Comparison of ENCODE assay signal across 33 cellular contexts in the genomic region with DNA sequence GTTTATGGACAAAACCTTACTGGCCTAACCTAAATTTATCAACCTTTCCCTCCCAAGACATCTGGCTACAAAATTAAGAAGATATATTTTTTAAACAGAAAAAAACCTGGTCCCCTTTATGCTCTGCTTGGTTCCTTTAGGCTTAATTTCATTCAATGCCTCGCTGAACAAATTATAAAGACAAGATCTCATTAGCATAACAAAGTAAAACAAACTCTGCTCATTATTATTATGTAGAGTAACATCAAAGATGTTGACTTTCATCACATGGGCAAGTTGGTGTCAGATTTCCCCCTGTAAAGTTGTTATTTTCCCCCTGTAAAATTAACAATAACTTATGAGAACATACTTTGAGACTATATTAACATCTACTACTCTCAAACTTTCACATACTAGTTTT. TPM values are rescaled to one million over a fixed set of nuclear protein-coding genes. Genes with fewer than 3 reads are reported as not detected.
DNase-seq lines count a peak whose midpoint lies in the region; ATAC-seq and TF ChIP-seq lines count a peak whose summit lies in the region.
"Had no signal": no experiment of that assay in that cellular context is flagged by ENCODE, and none has a peak within 500 bp of the region (broad histone marks: within the 10 kb centered on the region; RNA-seq: fewer than 3 reads in every experiment).

No MANE protein-coding gene starts in this region.

- no peak for TF ChIP-seq CTCF in SK-N-SH (IDR thresholded peaks at IDR 0.05)
- TF ChIP-seq CTCF in smooth muscle cell (IDR thresholded peaks at IDR 0.05; ENCODE audit: borderline replicate concordance, insufficient read depth, poor library complexity, severe bottlenecking), result no peak

- TF ChIP-seq RAD21 in SK-N-SH (IDR thresholded peaks at IDR 0.05; ENCODE audit: low read length), result no peak

- H3K27me3 Mint-ChIP-seq in activated T-cell treated with anti-CD3 and anti-CD28 coated beads, Interleukin-2, amount 50 U/mL, for 72 hours (ENCODE audit: low read depth), result no peaks in the 10 kb centered on the region
- no peaks in the 10 kb centered on the region for H3K27me3 Mint-ChIP-seq in activated T-cell treated with anti-CD3 and anti-CD28 coated beads, Interleukin-2, amount 50 U/mL, for 4 hours (ENCODE audit: low read depth)
- H3K27me3 Mint-ChIP-seq: activated naive CD8-positive, alpha-beta T cell; CD4-positive, alpha-beta memory T cell had no signal

- H3K4me1 ChIP-seq in iPS-18a (ENCODE audit: control insufficient read depth, low read depth, low read length) (peaks cover 47% of the 10 kb centered on the region), SK-N-SH (ENCODE audit: control insufficient read depth in 1 of 2, insufficient read depth in 2 of 2, low read depth in 1 of 2, low read length in 1 of 2) (no peaks in the 10 kb centered on the region; a peak in 1 of 4 replicates), smooth muscle cell (ENCODE audit: low read depth) (no peaks in the 10 kb centered on the region)
- H3K4me1 ChIP-seq: A549, colonic mucosa, testis had no signal

- peak overlapping the region; percentile 42 for H3K4me3 ChIP-seq in iPS-18a (ENCODE audit: low read length)
- H3K4me3 ChIP-seq in SK-N-SH (ENCODE audit: low read depth in 2 of 2, low read length in 1 of 2), result no peak overlapping the region
- no peak overlapping the region for H3K4me3 ChIP-seq in smooth muscle cell
- H3K4me3 ChIP-seq: A549, colonic mucosa, HAP-1, skin epidermis, testis had no signal

- H3K4me2 ChIP-seq in SK-N-SH (no peak overlapping the region), smooth muscle cell (no peak overlapping the region)
- H3K4me2 ChIP-seq: A549 had no signal

- H3F3A ChIP-seq in SK-N-SH (replicated peaks; ENCODE audit: insufficient read depth), result peaks cover 22% of the 10 kb centered on the region
- H3F3A ChIP-seq in smooth muscle cell (ENCODE audit: low read depth), result no peaks in the 10 kb centered on the region

- peaks cover 100% of the 10 kb centered on the region for H3K79me2 ChIP-seq in SK-N-SH (ENCODE audit: insufficient read depth)
- H3K79me2 ChIP-seq in smooth muscle cell (ENCODE audit: low read depth), result peaks cover 92% of the 10 kb centered on the region

- no peaks in the 10 kb centered on the region for H3K9me3 ChIP-seq in iPS-18a (ENCODE audit: control insufficient read depth, low read depth, low read length)
- peaks cover 18% of the 10 kb centered on the region; the same call in 1 of the 2 replicates for H3K9me3 ChIP-seq in SK-N-SH
- H3K9me3 ChIP-seq in smooth muscle cell (replicated peaks; ENCODE audit: low read depth), result no peaks in the 10 kb centered on the region
- H3K9me3 ChIP-seq: colonic mucosa, HAP-1, testis had no signal

- H3K36me3 Mint-ChIP-seq in activated T-cell treated with anti-CD3 and anti-CD28 coated beads, Interleukin-2, amount 50 U/mL, for 72 hours (ENCODE audit: insufficient read depth in 2 of 2), result peaks cover 11 to 30% of the 10 kb centered on the region in 2 donors
- H3K36me3 Mint-ChIP-seq in activated T-cell treated with anti-CD3 and anti-CD28 coated beads, Interleukin-2, amount 50 U/mL, for 4 hours (ENCODE audit: insufficient read depth), result peaks cover 23% of the 10 kb centered on the region

- peaks cover 0 to 10% of the 10 kb centered on the region in 2 donors for H3K9me3 Mint-ChIP-seq in activated T-cell treated with anti-CD3 and anti-CD28 coated beads, Interleukin-2, amount 50 U/mL, for 72 hours
- peaks cover 15% of the 10 kb centered on the region for H3K9me3 Mint-ChIP-seq in activated T-cell treated with anti-CD3 and anti-CD28 coated beads, Interleukin-2, amount 50 U/mL, for 4 hours

- no peak overlapping the region for H3K4me3 Mint-ChIP-seq in activated T-cell treated with anti-CD3 and anti-CD28 coated beads, Interleukin-2, amount 50 U/mL, for 72 hours
- no peak overlapping the region for H3K4me3 Mint-ChIP-seq in activated T-cell treated with anti-CD3 and anti-CD28 coated beads, Interleukin-2, amount 50 U/mL, for 4 hours
- H3K4me3 Mint-ChIP-seq: activated CD8-positive, alpha-beta T cell treated with anti-CD3 and anti-CD28 coated beads, Interleukin-2, amount 10 ng/mL, durations not matched to agents 7 days and 5 days; activated naive CD8-positive, alpha-beta T cell; CD4-positive, alpha-beta memory T cell had no signal

- CTCF ChIA-PET in SK-N-SH (lab: Yijun Ruan, JAX), result no interaction called here

- no peak for TF ChIP-seq EP300 in SK-N-SH (IDR thresholded peaks at IDR 0.05; ENCODE audit: borderline replicate concordance in 1 of 2, low read depth in 1 of 2, low read length in 1 of 2)

- H3K36me3 ChIP-seq in iPS-18a (ENCODE audit: control insufficient read depth, low read depth, low read length), result peaks cover 3% of the 10 kb centered on the region
- H3K36me3 ChIP-seq in SK-N-SH (replicated peaks in 1 of 2; ENCODE audit: control insufficient read depth in 1 of 2, insufficient read depth in 2 of 2, low read length in 1 of 2), result peaks cover 0 to 46% of the 10 kb centered on the region in 2 experiments
- no peaks in the 10 kb centered on the region for H3K36me3 ChIP-seq in smooth muscle cell (ENCODE audit: low read depth)
- H3K36me3 ChIP-seq: colonic mucosa, HAP-1 had no signal

- DNase-seq in activated T-cell treated with anti-CD3 and anti-CD28 coated beads, Interleukin-2, amount 50 U/mL, for 72 hours, result no peak
- no peak for DNase-seq in activated T-cell treated with anti-CD3 and anti-CD28 coated beads, Interleukin-2, amount 50 U/mL, for 4 hours
- peak; percentile 55 for DNase-seq in NCI-H69 (lab: John Stamatoyannopoulos, UW)
- no peak for DNase-seq in SK-N-SH
- no peak for DNase-seq in NCI-H1694 (lab: John Stamatoyannopoulos, UW)
- no peak for DNase-seq in smooth muscle cell (lab: John Stamatoyannopoulos, UW; ENCODE audit: unreplicated experiment)
- DNase-seq: activated CD4-positive, alpha-beta T cell treated with anti-CD3 and anti-CD28 coated beads for 1 hour; activated CD8-positive, alpha-beta T cell treated with anti-CD3 and anti-CD28 coated beads, Interleukin-2, amount 10 ng/mL, durations not matched to agents 7 days and 5 days; AML-193; CD4-positive, alpha-beta memory T cell; colonic mucosa; effector CD4-positive, alpha-beta T cell; hippocampal formation; left colon; mesenchymal stem cell; MM.1S; NCI-H1436; NCI-H2081 treated with DMSO at 0.1 percent for 48 hours; NCI-H446; NK-92 treated with Interleukin-12 subunit alpha and Interleukin-12 subunit beta, amount 100 ng/mL, for 24 hours; PC-3; stimulated activated naive CD4-positive, alpha-beta T cell treated with Interleukin-2 at 50 U/mL for 16 hours; T-helper 2 cell; testis had no signal

- H4K20me1 ChIP-seq in SK-N-SH (ENCODE audit: insufficient read depth), result peaks cover 87% of the 10 kb centered on the region
- H4K20me1 ChIP-seq in smooth muscle cell (ENCODE audit: low read depth), result peaks cover 41% of the 10 kb centered on the region

- no peak overlapping the region for H3K9ac ChIP-seq in iPS-18a (ENCODE audit: low read length)
- no peak overlapping the region for H3K9ac ChIP-seq in SK-N-SH
- no peak overlapping the region for H3K9ac ChIP-seq in smooth muscle cell (ENCODE audit: low read depth)

- H3K9me2 ChIP-seq in SK-N-SH, result no peaks in the 10 kb centered on the region

- POLR2A ChIA-PET in SK-N-SH (lab: Yijun Ruan, JAX), result no interaction called here

- H3K27me3 ChIP-seq in iPS-18a (ENCODE audit: control insufficient read depth, insufficient read depth, low read length) (no peaks in the 10 kb centered on the region), SK-N-SH (ENCODE audit: insufficient read depth) (no peaks in the 10 kb centered on the region), smooth muscle cell (ENCODE audit: low read depth) (no peaks in the 10 kb centered on the region)
- H3K27me3 ChIP-seq: colonic mucosa, testis had no signal

- H3K27ac ChIP-seq in iPS-18a (ENCODE audit: low read length), result peak overlapping the region; percentile 47
- no peak overlapping the region for H3K27ac ChIP-seq in SK-N-SH (ENCODE audit: low read depth in 2 of 2, low read length in 1 of 2)
- no peak overlapping the region for H3K27ac ChIP-seq in smooth muscle cell (ENCODE audit: low read depth)
- H3K27ac ChIP-seq: A549, colonic mucosa, HL-60, skin epidermis, testis had no signal

- H3K27ac Mint-ChIP-seq in activated T-cell treated with anti-CD3 and anti-CD28 coated beads, Interleukin-2, amount 50 U/mL, for 72 hours, result peak overlapping the region; percentile 75
- H3K27ac Mint-ChIP-seq: activated CD8-positive, alpha-beta T cell treated with anti-CD3 and anti-CD28 coated beads, Interleukin-2, amount 10 ng/mL, durations not matched to agents 7 days and 5 days; activated naive CD8-positive, alpha-beta T cell; activated T-helper 2 cell treated with anti-CD3 and anti-CD28 coated beads, Interferon-gamma antibody, Interleukin-2, Interleukin-4, amounts not matched to agents 10 μg/mL and 5 μg/mL and 100 μg/mL, durations not matched to agents 14 hours and 24 hours and 36 hours; CD4-positive, alpha-beta memory T cell had no signal

- ATAC-seq in activated T-cell treated with anti-CD3 and anti-CD28 coated beads, Interleukin-2, amount 50 U/mL, for 72 hours (replicated peaks in 1 of 2), result no peak
- ATAC-seq in activated T-cell treated with anti-CD3 and anti-CD28 coated beads, Interleukin-2, amount 50 U/mL, for 4 hours, result no peak
- no peak for ATAC-seq in HG02852 (IDR thresholded peaks at IDR 0.05; ENCODE audit: unreplicated experiment)
- ATAC-seq: A549; activated CD8-positive, alpha-beta T cell treated with anti-CD3 and anti-CD28 coated beads, Interleukin-2, amount 10 ng/mL, durations not matched to agents 7 days and 5 days; HepG2; left colon; PC-3 had no signal

- H3K4me1 Mint-ChIP-seq in activated T-cell treated with anti-CD3 and anti-CD28 coated beads, Interleukin-2, amount 50 U/mL, for 72 hours (ENCODE audit: low read depth), result peaks cover 24% of the 10 kb centered on the region
- peaks cover 36% of the 10 kb centered on the region for H3K4me1 Mint-ChIP-seq in activated T-cell treated with anti-CD3 and anti-CD28 coated beads, Interleukin-2, amount 50 U/mL, for 4 hours (ENCODE audit: low read depth)

- WGBS in SK-N-SH (ENCODE audit: low lambda C conversion rate), result 100% methylated on average over 1 of the region's 1 CpG
- WGBS in smooth muscle cell (ENCODE audit: low lambda C conversion rate), result 45% methylated on average over 1 of the region's 1 CpG

- H2AFZ ChIP-seq in SK-N-SH (ENCODE audit: low read depth), result no peak overlapping the region
- no peak overlapping the region for H2AFZ ChIP-seq in smooth muscle cell (ENCODE audit: low read depth)

TF ChIP-seq in SK-N-SH, 30 proteins besides CTCF, POLR2A, EP300 and RAD21 (continues in another document):
- TF ChIP-seq TEAD4 (IDR thresholded peaks at IDR 0.05; ENCODE audit: borderline replicate concordance, insufficient read depth) (no peak), EZH2phosphoT487 (IDR thresholded peaks at IDR 0.05; ENCODE audit: borderline replicate concordance, low read depth) (no peak), FOSL2 (IDR thresholded peaks at IDR 0.05; ENCODE audit: borderline replicate concordance, low read depth) (no peak)

RNA-seq across cellular contexts. Expression of a gene that starts 11.0 kb away (rescaled TPM):
- total RNA-seq in activated T-cell treated with anti-CD3 and anti-CD28 coated beads, Interleukin-2, amount 50 U/mL, for 72 hours, result 10 to 100 TPM; 59.2 to 64.2 TPM
- total RNA-seq in activated T-cell treated with anti-CD3 and anti-CD28 coated beads, Interleukin-2, amount 50 U/mL, for 4 hours, result 10 to 100 TPM; 49.2 to 56.9 (median 53.8) TPM
- 53.3 and 55.3 TPM in 2 replicates for polyA plus RNA-seq in SK-N-SH (2012; rRNA removed)
- 73.7 and 93.3 TPM in 2 replicates for polyA plus RNA-seq in SK-N-SH (2012; cell fraction: cytosol; rRNA removed)
- 19.4 and 31.6 TPM in 2 replicates for polyA plus RNA-seq in SK-N-SH (2012; cell fraction: nucleus; rRNA removed)
- total RNA-seq in smooth muscle cell, result 37.9 and 53.6 TPM in 2 replicates
- 27.0 and 27.3 TPM in 2 replicates for polyA plus RNA-seq in smooth muscle cell
